19 cellular contexts compared by ENCODE assay signal in genomic region chr3:188562163-188562562, GRCh38.
"Had no signal": no experiment of that assay in that cellular context is flagged by ENCODE, and none has a peak within 500 bp of the region (broad histone marks: within the 10 kb centered on the region; RNA-seq: fewer than 3 reads in every experiment).

No MANE protein-coding gene starts in this region.

- H3K4me1 ChIP-seq: neural progenitor cell, thyroid gland had no signal

- H3K9ac ChIP-seq: neural progenitor cell had no signal

- H2AFZ ChIP-seq: neural progenitor cell had no signal

- FAIRE-seq: frontal cortex, islet of Langerhans, small intestine, urothelium cell line had no signal

- H3K27ac ChIP-seq: dorsolateral prefrontal cortex, heart left ventricle, neural progenitor cell, ovary, stomach, thyroid gland had no signal

- DNase-seq: cortex of kidney; dorsolateral prefrontal cortex; effector CD8-positive, alpha-beta T cell; heart left ventricle; hippocampal formation; kidney glomerular epithelial cell; mesendoderm; naive B cell; nucleus accumbens; ovary; right cardiac atrium; small intestine; stimulated activated CD4-positive, alpha-beta T cell treated with anti-CD3 and anti-CD28 coated beads, Interleukin-12 subunit alpha, Interleukin-12 subunit beta, amount 100 ng/mL, for 4 hours; stomach; thyroid gland had no signal

- H3K36me3 ChIP-seq: heart left ventricle, neural progenitor cell, ovary, stomach, thyroid gland had no signal

- H3K9me3 ChIP-seq: heart left ventricle, ovary, stomach, thyroid gland had no signal

- H3K4me3 ChIP-seq: dorsolateral prefrontal cortex, heart left ventricle, neural progenitor cell, ovary, stomach, thyroid gland had no signal

- H3K27me3 ChIP-seq: dorsolateral prefrontal cortex, heart left ventricle, neural progenitor cell, ovary, stomach, thyroid gland had no signal

- H3K4me2 ChIP-seq: neural progenitor cell had no signal
